ENCODE assay signal across 15 cellular contexts in the genomic region with DNA sequence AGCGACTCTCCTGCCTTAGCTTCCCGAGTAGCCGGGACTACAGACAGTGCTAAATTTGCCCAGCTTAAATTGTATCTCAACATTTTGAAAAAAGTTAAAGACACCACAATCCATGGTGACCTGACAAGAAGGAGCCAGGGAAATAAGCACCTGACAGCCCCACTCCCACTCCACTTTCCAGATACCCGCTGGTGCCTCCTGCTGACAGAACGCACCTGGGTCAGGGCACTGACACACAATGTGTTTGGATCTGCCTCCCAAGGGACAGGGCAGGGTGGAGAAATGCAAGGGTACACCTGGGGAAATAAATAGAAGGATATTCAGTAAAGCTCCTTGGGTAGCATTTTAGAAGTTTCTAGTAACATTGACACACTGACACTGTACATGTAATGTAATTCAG. TPM values are rescaled to one million over a fixed set of nuclear protein-coding genes. Genes with fewer than 3 reads are reported as not detected.
DNase-seq lines count a peak whose midpoint lies in the region; ATAC-seq and TF ChIP-seq lines count a peak whose summit lies in the region.
"Had no signal": no experiment of that assay in that cellular context is flagged by ENCODE, and none has a peak within 500 bp of the region (broad histone marks: within the 10 kb centered on the region; RNA-seq: fewer than 3 reads in every experiment).

No MANE protein-coding gene starts in this region.

- no peak for ATAC-seq in activated CD8-positive, alpha-beta T cell treated with anti-CD3 and anti-CD28 coated beads, Interleukin-2, amount 10 ng/mL, durations not matched to agents 7 days and 5 days
- no peak for ATAC-seq in activated CD8-positive, alpha-beta T cell treated with anti-CD3 and anti-CD28 coated beads for 36 hours
- no peak for ATAC-seq in left lobe of liver
- ATAC-seq: CD8-positive, alpha-beta T cell had no signal

- no peak overlapping the region for H3K4me3 Mint-ChIP-seq in activated CD8-positive, alpha-beta T cell treated with anti-CD3 and anti-CD28 coated beads, Interleukin-2, amount 10 ng/mL, durations not matched to agents 7 days and 5 days
- no peak overlapping the region for H3K4me3 Mint-ChIP-seq in activated CD8-positive, alpha-beta T cell treated with anti-CD3 and anti-CD28 coated beads for 36 hours
- no peak overlapping the region for H3K4me3 Mint-ChIP-seq in type B pancreatic cell
- H3K4me3 Mint-ChIP-seq: B cell; CD4-positive, CD25-positive, alpha-beta regulatory T cell; CD8-positive, alpha-beta T cell had no signal

- H3K27ac Mint-ChIP-seq in activated CD8-positive, alpha-beta T cell treated with anti-CD3 and anti-CD28 coated beads, Interleukin-2, amount 10 ng/mL, durations not matched to agents 7 days and 5 days: no peak overlapping the region
- H3K27ac Mint-ChIP-seq in activated CD8-positive, alpha-beta T cell treated with anti-CD3 and anti-CD28 coated beads for 36 hours: no peak overlapping the region
- no peak overlapping the region for H3K27ac Mint-ChIP-seq in type B pancreatic cell
- H3K27ac Mint-ChIP-seq: B cell; CD8-positive, alpha-beta T cell had no signal

- H3K36me3 Mint-ChIP-seq in activated CD8-positive, alpha-beta T cell treated with anti-CD3 and anti-CD28 coated beads, Interleukin-2, amount 10 ng/mL, durations not matched to agents 7 days and 5 days (ENCODE audit: low read depth): no peaks in the 10 kb centered on the region
- no peaks in the 10 kb centered on the region for H3K36me3 Mint-ChIP-seq in activated CD8-positive, alpha-beta T cell treated with anti-CD3 and anti-CD28 coated beads for 36 hours (ENCODE audit: low read depth)
- no peaks in the 10 kb centered on the region for H3K36me3 Mint-ChIP-seq in type B pancreatic cell
- H3K36me3 Mint-ChIP-seq: CD4-positive, CD25-positive, alpha-beta regulatory T cell; CD8-positive, alpha-beta T cell had no signal

- intact Hi-C loops in activated CD8-positive, alpha-beta T cell treated with anti-CD3 and anti-CD28 coated beads for 36 hours (cut with micrococcal nuclease): no loop called here
- intact Hi-C loops in posterior cingulate gyrus (cut with DNase I): no loop called here

- DNase-seq in activated CD8-positive, alpha-beta T cell treated with anti-CD3 and anti-CD28 coated beads, Interleukin-2, amount 10 ng/mL, durations not matched to agents 7 days and 5 days: peak; percentile 18
- DNase-seq in activated CD8-positive, alpha-beta T cell treated with anti-CD3 and anti-CD28 coated beads for 36 hours: no peak
- DNase-seq in NCI-H69 (lab: John Stamatoyannopoulos, UW) (peak; percentile 12), left lobe of liver (ENCODE audit: low spot score) (peak; percentile 35), type B pancreatic cell (ENCODE audit: extremely low spot score, unreplicated experiment) (peak; percentile 49), iPS-NIHi7 (ENCODE audit: extremely low spot score) (no peak), activated gamma-delta T cell (lab: John Stamatoyannopoulos, UW) (no peak), posterior cingulate gyrus (no peak)
- DNase-seq: Caco-2; CD4-positive, CD25-positive, alpha-beta regulatory T cell; DMS153; DND-41 had no signal

- TF ChIP-seq CTCF in activated CD8-positive, alpha-beta T cell treated with anti-CD3 and anti-CD28 coated beads for 36 hours (IDR thresholded peaks at IDR 0.05): no peak
- TF ChIP-seq CTCF in type B pancreatic cell (conservative IDR thresholded peaks at IDR 0.05): no peak

- POLR2A ChIA-PET in activated CD8-positive, alpha-beta T cell treated with anti-CD3 and anti-CD28 coated beads, Interleukin-2, amount 10 ng/mL, durations not matched to agents 7 days and 5 days (lab: Charles Lee): no interaction called here
- POLR2A ChIA-PET in activated CD8-positive, alpha-beta T cell treated with anti-CD3 and anti-CD28 coated beads for 36 hours (lab: Charles Lee): no interaction called here

- no peaks in the 10 kb centered on the region for H3K27me3 Mint-ChIP-seq in activated CD8-positive, alpha-beta T cell treated with anti-CD3 and anti-CD28 coated beads, Interleukin-2, amount 10 ng/mL, durations not matched to agents 7 days and 5 days (ENCODE audit: low read depth)
- no peaks in the 10 kb centered on the region for H3K27me3 Mint-ChIP-seq in activated CD8-positive, alpha-beta T cell treated with anti-CD3 and anti-CD28 coated beads for 36 hours
- no peaks in the 10 kb centered on the region for H3K27me3 Mint-ChIP-seq in type B pancreatic cell

- no peaks in the 10 kb centered on the region for H3K4me1 Mint-ChIP-seq in activated CD8-positive, alpha-beta T cell treated with anti-CD3 and anti-CD28 coated beads, Interleukin-2, amount 10 ng/mL, durations not matched to agents 7 days and 5 days (ENCODE audit: low read depth)
- H3K4me1 Mint-ChIP-seq in activated CD8-positive, alpha-beta T cell treated with anti-CD3 and anti-CD28 coated beads for 36 hours (ENCODE audit: low read depth): no peaks in the 10 kb centered on the region
- H3K4me1 Mint-ChIP-seq in type B pancreatic cell (ENCODE audit: unreplicated experiment): peaks cover 14% of the 10 kb centered on the region
- H3K4me1 Mint-ChIP-seq: B cell had no signal

- CTCF ChIA-PET in activated CD8-positive, alpha-beta T cell treated with anti-CD3 and anti-CD28 coated beads, Interleukin-2, amount 10 ng/mL, durations not matched to agents 7 days and 5 days (lab: Charles Lee): interaction anchor here (1.0 kb wide), 1 partner anchor 11 kb away, joined by 3 read pairs; no protein-coding TSS in a partner anchor
- CTCF ChIA-PET in activated CD8-positive, alpha-beta T cell treated with anti-CD3 and anti-CD28 coated beads for 36 hours (lab: Charles Lee): interaction anchor here (1.6 kb wide), 1 partner anchor 10 kb away, joined by 8 read pairs; no protein-coding TSS in a partner anchor

- H3K9me3 Mint-ChIP-seq in activated CD8-positive, alpha-beta T cell treated with anti-CD3 and anti-CD28 coated beads, Interleukin-2, amount 10 ng/mL, durations not matched to agents 7 days and 5 days (ENCODE audit: insufficient read depth): no peaks in the 10 kb centered on the region
- no peaks in the 10 kb centered on the region for H3K9me3 Mint-ChIP-seq in activated CD8-positive, alpha-beta T cell treated with anti-CD3 and anti-CD28 coated beads for 36 hours
- peaks cover 3% of the 10 kb centered on the region for H3K9me3 Mint-ChIP-seq in type B pancreatic cell
- H3K9me3 Mint-ChIP-seq: CD8-positive, alpha-beta T cell had no signal

RNA-seq across cellular contexts. Expression of a gene that starts 58.9 kb away (rescaled TPM):
- not detected for total RNA-seq in activated CD8-positive, alpha-beta T cell treated with anti-CD3 and anti-CD28 coated beads, Interleukin-2, amount 10 ng/mL, durations not matched to agents 7 days and 5 days
- not detected for total RNA-seq in activated CD8-positive, alpha-beta T cell treated with anti-CD3 and anti-CD28 coated beads for 36 hours
- total RNA-seq in left lobe of liver (not detected), type B pancreatic cell (ENCODE audit: low replicate concordance) (not detected in 2 replicates)
- total RNA-seq: B cell; Caco-2; CD4-positive, CD25-positive, alpha-beta regulatory T cell; CD8-positive, alpha-beta T cell; GM23248 had no signal

Comparison
In these comparisons a context has a peak if more than half of its experiments do, and no peak if none do; other contexts are left out.
1. DNase-seq: peak in activated CD8-positive, alpha-beta T cell treated with anti-CD3 and anti-CD28 coated beads, Interleukin-2, amount 10 ng/mL, durations not matched to agents 7 days and 5 days (single experiment), NCI-H69 (single experiment), left lobe of liver (single experiment) and type B pancreatic cell (single experiment); none in activated CD8-positive, alpha-beta T cell treated with anti-CD3 and anti-CD28 coated beads for 36 hours (single experiment), iPS-NIHi7 (single experiment), activated gamma-delta T cell (single experiment) and posterior cingulate gyrus (0 of 10).